In genomic region chr7:1193593-1194424, GRCh38 we compare ENCODE assay signal across 9 cellular contexts. TPM values are rescaled to one million over a fixed set of nuclear protein-coding genes. Genes with fewer than 3 reads are reported as not detected.
A peak's percentile ranks its signal among the peaks of the same experiment; 100 is the strongest.
DNase-seq lines count a peak whose midpoint lies in the region; ATAC-seq and TF ChIP-seq lines count a peak whose summit lies in the region.
"Had no signal": no experiment of that assay in that cellular context is flagged by ENCODE, and none has a peak within 500 bp of the region (broad histone marks: within the 10 kb centered on the region; RNA-seq: fewer than 3 reads in every experiment).

No MANE protein-coding gene starts in this region.

- H3K27me3 Mint-ChIP-seq in chondrocyte (ENCODE audit: low read depth), result peaks cover 27% of the 10 kb centered on the region

- no peaks in the 10 kb centered on the region for H3K9me3 ChIP-seq in aorta (ENCODE audit: control insufficient read depth, low read length)

- WGBS in aorta, 2 donors, result 24 to 30% methylated on average over 36 of the region's 36 CpGs

- no peaks in the 10 kb centered on the region for H3K36me3 ChIP-seq in aorta (ENCODE audit: control insufficient read depth in 1 of 2, insufficient read depth in 2 of 2, low read length in 1 of 2)

- H3K4me1 Mint-ChIP-seq in chondrocyte (ENCODE audit: low read depth), result peaks cover 4% of the 10 kb centered on the region

- peak; percentile 77 for DNase-seq in COLO668 (lab: John Stamatoyannopoulos, UW; ENCODE audit: unreplicated experiment)
- peak; percentile 60 for DNase-seq in HK-2 (ENCODE audit: unreplicated experiment)
- DNase-seq in SW480 (ENCODE audit: low spot score), result peak; percentile 81
- DNase-seq in chondrocyte (ENCODE audit: low spot score), result no peak
- peak; percentile 54 for DNase-seq in medulla oblongata (ENCODE audit: extremely low spot score)
- DNase-seq in aorta, result peak in 1 of 2 donors; percentile 54

- no peak overlapping the region for H3K4me3 Mint-ChIP-seq in chondrocyte (ENCODE audit: unreplicated experiment)
- H3K4me3 Mint-ChIP-seq: IgD-negative memory B cell had no signal

- intact Hi-C loops in aorta (cut with DNase I), result loop anchor here (2.0 to 5.0 kb wide), 3 partner anchors 218 to 278 kb away; no protein-coding TSS in a partner anchor

- no peak overlapping the region for H3K4me3 ChIP-seq in aorta (ENCODE audit: low read length in 2 of 2)

- peaks cover 2% of the 10 kb centered on the region for H3K36me3 Mint-ChIP-seq in chondrocyte (ENCODE audit: low read depth)

- no peaks in the 10 kb centered on the region for H3K9me3 Mint-ChIP-seq in chondrocyte (ENCODE audit: low read depth)

- peak; percentile 82 for TF ChIP-seq CTCF in chondrocyte (IDR thresholded peaks at IDR 0.05)

- ATAC-seq in aorta (ENCODE audit: low FRiP score) (peak; percentile 74), HG02840 (IDR thresholded peaks at IDR 0.05; ENCODE audit: low FRiP score, unreplicated experiment) (no peak), HG03342 (IDR thresholded peaks at IDR 0.05; ENCODE audit: unreplicated experiment) (no peak)

- H3K27ac ChIP-seq in aorta (ENCODE audit: low read depth in 1 of 2, low read length in 2 of 2), result no peak overlapping the region

- H3K4me1 ChIP-seq in aorta (ENCODE audit: control insufficient read depth in 1 of 2, insufficient read depth in 2 of 2, low read length in 2 of 2), result no peaks in the 10 kb centered on the region

- H3K27ac Mint-ChIP-seq in chondrocyte (ENCODE audit: unreplicated experiment), result no peak overlapping the region
- H3K27ac Mint-ChIP-seq: IgD-negative memory B cell had no signal

- no peaks in the 10 kb centered on the region for H3K27me3 ChIP-seq in aorta (ENCODE audit: control insufficient read depth in 1 of 2, insufficient read depth in 2 of 2, low read length in 1 of 2)

RNA-seq across cellular contexts. Expression of gene ZFAND2A, which starts 33.8 kb away (rescaled TPM):
- 15.2 to 16.2 TPM (median 15.6 TPM) in 3 replicates for total RNA-seq in chondrocyte
- 10 to 100 TPM; 18.8 to 24.8 TPM for total RNA-seq in aorta
- polyA plus RNA-seq in aorta, result 10 to 100 TPM; 54.7 to 64.6 TPM

RNA-seq across cellular contexts. Expression of gene UNCX, which starts 38.9 kb away (rescaled TPM):
- not detected in 3 replicates for total RNA-seq in chondrocyte
- total RNA-seq in aorta, result not detected
- not detected for polyA plus RNA-seq in aorta
- polyA plus RNA-seq: IgD-negative memory B cell had no signal
